18 cellular contexts compared by ENCODE assay signal in the genomic region with DNA sequence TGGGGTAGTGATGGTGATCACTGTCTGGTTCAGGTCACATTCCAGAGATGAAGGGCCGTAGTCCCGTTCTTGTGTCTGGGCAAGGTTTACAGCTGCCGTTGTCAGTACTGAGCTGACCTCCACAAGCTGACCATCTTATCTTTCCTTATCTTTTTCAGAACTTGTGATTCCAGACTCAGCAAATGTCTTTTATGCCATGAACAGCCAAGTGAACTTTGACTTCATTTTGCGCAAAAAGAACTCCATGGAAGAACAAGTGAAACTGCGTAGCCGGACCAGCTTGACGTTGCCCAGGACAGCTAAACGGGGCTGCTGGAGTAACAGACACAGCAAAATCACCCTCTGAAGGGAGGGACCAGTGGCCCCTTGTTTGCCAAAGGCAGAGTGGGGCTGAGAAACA.
DNase-seq lines count a peak whose midpoint lies in the region; ATAC-seq and TF ChIP-seq lines count a peak whose summit lies in the region.
"Had no signal": no experiment of that assay in that cellular context is flagged by ENCODE, and none has a peak within 500 bp of the region (broad histone marks: within the 10 kb centered on the region; RNA-seq: fewer than 3 reads in every experiment).

No MANE protein-coding gene starts in this region.

- H3K27ac ChIP-seq in cingulate gyrus (ENCODE audit: low read depth, low read length) (peak overlapping the region; percentile 19), mesenchymal stem cell (ENCODE audit: low read length, poor library complexity, severe bottlenecking) (no peak overlapping the region), substantia nigra (ENCODE audit: low read depth, low read length, poor library complexity, severe bottlenecking) (peak overlapping the region; percentile 2), psoas muscle (no peak overlapping the region)
- H3K27ac ChIP-seq: BLaER1 had no signal

- no peak overlapping the region for H2BK5ac ChIP-seq in mesenchymal stem cell (ENCODE audit: low read depth, low read length, poor library complexity, severe bottlenecking)

- peaks cover 21 to 72% of the 10 kb centered on the region in 2 experiments for H3K36me3 ChIP-seq in mesenchymal stem cell (ENCODE audit: control insufficient read depth in 1 of 2, insufficient read depth in 2 of 2, low read depth in 1 of 2, low read length in 2 of 2)
- peaks cover 0 to 33% of the 10 kb centered on the region in 2 donors for H3K36me3 ChIP-seq in psoas muscle (ENCODE audit: insufficient read depth in 1 of 2, low read depth in 1 of 2)

- TF ChIP-seq CTCF in psoas muscle (IDR thresholded peaks at IDR 0.05): no peak

- peak; percentile 23 for DNase-seq in ELF-1 (ENCODE audit: low read depth, low spot score)
- no peak for DNase-seq in mesenchymal stem cell
- DNase-seq in substantia nigra (lab: John Stamatoyannopoulos, UW): no peak
- no peak for DNase-seq in OCI-M1 (lab: John Stamatoyannopoulos, UW)
- no peak for DNase-seq in psoas muscle
- DNase-seq: 8988T; Calu3; CD4-positive, alpha-beta memory T cell; DMS79 treated with DMSO at 0.1 percent for 48 hours; GOT3; H7; HFFc6; IMR-90 had no signal

- no peak overlapping the region for H2BK12ac ChIP-seq in mesenchymal stem cell (ENCODE audit: low read length in 2 of 2)

- H3K4ac ChIP-seq in mesenchymal stem cell (ENCODE audit: low read depth in 1 of 2, low read length in 2 of 2): no peak overlapping the region

- peaks cover 2% of the 10 kb centered on the region for H3K79me1 ChIP-seq in mesenchymal stem cell (replicated peaks; ENCODE audit: low read length, poor library complexity, severe bottlenecking)

- peak overlapping the region; percentile 83 for H2BK15ac ChIP-seq in mesenchymal stem cell (ENCODE audit: low read depth, poor library complexity, severe bottlenecking)

- no peak overlapping the region for H3K14ac ChIP-seq in mesenchymal stem cell (ENCODE audit: low read length in 2 of 2)

- intact Hi-C loops in psoas muscle (cut with DNase I): no loop called here

- H3K4me2 ChIP-seq in mesenchymal stem cell (ENCODE audit: low read length, poor library complexity, severe bottlenecking): no peak overlapping the region
- H3K4me2 ChIP-seq: BLaER1 had no signal

- no peak overlapping the region for H2AFZ ChIP-seq in mesenchymal stem cell (ENCODE audit: low read depth, low read length)

- H3K4me1 ChIP-seq in mesenchymal stem cell (ENCODE audit: control insufficient read depth, insufficient read depth, low read depth, low read length) (peaks cover 2% of the 10 kb centered on the region), psoas muscle (no peaks in the 10 kb centered on the region)

- no peak overlapping the region for H3K23ac ChIP-seq in mesenchymal stem cell (ENCODE audit: low read length in 2 of 2)

- H4K8ac ChIP-seq in mesenchymal stem cell (ENCODE audit: low read length): no peak overlapping the region

- H4K91ac ChIP-seq in mesenchymal stem cell (ENCODE audit: low read length): no peak overlapping the region

- WGBS in mesenchymal stem cell: 70% methylated on average over 8 of the region's 8 CpGs
- 78 to 86% (median 83%) methylated on average over 8 of the region's 8 CpGs for WGBS in psoas muscle, 3 donors

- H3K27me3 ChIP-seq in mesenchymal stem cell (ENCODE audit: control insufficient read depth in 1 of 2, insufficient read depth in 1 of 2, low read length in 2 of 2): no peaks in the 10 kb centered on the region
- H3K27me3 ChIP-seq in psoas muscle (ENCODE audit: insufficient read depth in 3 of 3, low read length in 2 of 3): no peaks in the 10 kb centered on the region
- H3K27me3 ChIP-seq: BLaER1 had no signal

- no peak overlapping the region for H3K4me3 ChIP-seq in mesenchymal stem cell (ENCODE audit: insufficient read depth in 1 of 2, low read depth in 1 of 2, low read length in 2 of 2)
- H3K4me3 ChIP-seq in psoas muscle: no peak overlapping the region
- H3K4me3 ChIP-seq: BLaER1, GM12878 had no signal

- H3K9me3 ChIP-seq in mesenchymal stem cell (ENCODE audit: control insufficient read depth, low read length) (no peaks in the 10 kb centered on the region), psoas muscle (no peaks in the 10 kb centered on the region)
- H3K9me3 ChIP-seq: BLaER1 had no signal

- no peak overlapping the region for H2BK120ac ChIP-seq in mesenchymal stem cell (ENCODE audit: low read depth, low read length)

- no peak overlapping the region for H3K18ac ChIP-seq in mesenchymal stem cell (ENCODE audit: low read depth in 1 of 2, low read length in 2 of 2)

- no peak overlapping the region for H2AK5ac ChIP-seq in mesenchymal stem cell (ENCODE audit: low read length, severe bottlenecking)

- no peak overlapping the region for H3K9ac ChIP-seq in mesenchymal stem cell (ENCODE audit: low read length)
- H3K9ac ChIP-seq: BLaER1 had no signal

- ATAC-seq in psoas muscle (no peak), GM19351 (IDR thresholded peaks at IDR 0.05; ENCODE audit: unreplicated experiment) (no peak)
- ATAC-seq: GM12878, HCT116 had no signal

Comparison
In these comparisons a context has a peak if more than half of its experiments do, and no peak if none do; other contexts are left out.
1. H3K27ac ChIP-seq: peak in cingulate gyrus (single experiment) and substantia nigra (single experiment); none in mesenchymal stem cell (single experiment) and psoas muscle (single experiment).